9 cellular contexts compared by ENCODE assay signal in genomic region chr11:118180300-118180703, GRCh38. TPM values are rescaled to one million over a fixed set of nuclear protein-coding genes. Genes with fewer than 3 reads are reported as not detected.
DNase-seq lines count a peak whose midpoint lies in the region; ATAC-seq and TF ChIP-seq lines count a peak whose summit lies in the region.
"Had no signal": no experiment of that assay in that cellular context is flagged by ENCODE, and none has a peak within 500 bp of the region (broad histone marks: within the 10 kb centered on the region; RNA-seq: fewer than 3 reads in every experiment).

No MANE protein-coding gene starts in this region.

- H3K4me3 ChIP-seq in sigmoid colon, result peak overlapping the region in 2 of 4 donors; percentile 24 to 29
- H3K4me3 ChIP-seq: adrenal gland had no signal

- H3K4me1 Mint-ChIP-seq in HFFc6 (ENCODE audit: low read depth) (peaks cover 5% of the 10 kb centered on the region; the same call in 1 of the 2 replicates), Calu3 (ENCODE audit: low read depth, unreplicated experiment) (peaks cover 7% of the 10 kb centered on the region)

- H3K27ac Mint-ChIP-seq in HFFc6 (no peak overlapping the region), Calu3 (ENCODE audit: unreplicated experiment) (no peak overlapping the region)

- H3K4me1 ChIP-seq in sigmoid colon, result peaks cover 0 to 28% (median 12%) of the 10 kb centered on the region in 4 donors
- H3K4me1 ChIP-seq: adrenal gland had no signal

- H3K27me3 Mint-ChIP-seq in HFFc6 (ENCODE audit: insufficient read depth) (peaks cover 53% of the 10 kb centered on the region), Calu3 (ENCODE audit: unreplicated experiment) (peaks cover 14% of the 10 kb centered on the region)

- H3K27ac ChIP-seq in sigmoid colon, result peak overlapping the region in 3 of 4 donors; percentile 29 to 57 (median 35)
- H3K27ac ChIP-seq: adrenal gland had no signal

- H3K4me3 Mint-ChIP-seq in HFFc6 (no peak overlapping the region), Calu3 (ENCODE audit: low read depth, unreplicated experiment) (no peak overlapping the region)

- H3K36me3 Mint-ChIP-seq in HFFc6 (ENCODE audit: low read depth), result no peaks in the 10 kb centered on the region
- H3K36me3 Mint-ChIP-seq in Calu3 (ENCODE audit: insufficient read depth, unreplicated experiment), result no peaks in the 10 kb centered on the region

- TF ChIP-seq CTCF in sigmoid colon (IDR thresholded peaks at IDR 0.05) (no peak), HFFc6 (IDR thresholded peaks at IDR 0.05) (no peak), Calu3 (IDR thresholded peaks at IDR 0.05; ENCODE audit: unreplicated experiment) (no peak)

- no peaks in the 10 kb centered on the region for H3K27me3 ChIP-seq in sigmoid colon
- H3K27me3 ChIP-seq: adrenal gland had no signal

- CTCF ChIA-PET in HEK293T (lab: Yijun Ruan, JAX) (interaction anchor here (0.7 to 2.6 kb wide), 4 partner anchors 9 to 240 kb away, joined by 3 to 26 read pairs (median 6); no protein-coding TSS in a partner anchor), Calu3 (lab: Charles Lee) (interaction anchor here (1.5 kb wide), 1 partner anchor 9 kb away, joined by 3 read pairs; no protein-coding TSS in a partner anchor)

- no TSS peak for BruUV-seq in Calu3 (replicated peaks; lab: Mats Ljungman, UMichigan)

- intact Hi-C loops in left cardiac atrium (cut with DNase I) (no loop called here), sigmoid colon (cut with DNase I) (no loop called here), Calu3 (cut with micrococcal nuclease; ENCODE audit: unreplicated experiment) (no loop called here)

- WGBS in sigmoid colon, 2 donors, result 41 to 77% methylated on average over 11 of the region's 11 CpGs

- DNase-seq in HEK293T (ENCODE audit: extremely low spot score) (peak; percentile 71), SK-N-DZ (ENCODE audit: low spot score) (peak; percentile 12), left cardiac atrium (peak; percentile 77), sigmoid colon (peak; percentile 84), GM03348 (ENCODE audit: low spot score) (no peak), HFFc6 (no peak), Calu3 (no peak), NCI-H345 (lab: John Stamatoyannopoulos, UW) (no peak)

- no peaks in the 10 kb centered on the region for H3K9me3 Mint-ChIP-seq in HFFc6
- H3K9me3 Mint-ChIP-seq in Calu3 (ENCODE audit: low read depth, unreplicated experiment), result no peaks in the 10 kb centered on the region

- H3K36me3 ChIP-seq in sigmoid colon, result no peaks in the 10 kb centered on the region
- H3K36me3 ChIP-seq: adrenal gland had no signal

- TF ChIP-seq EP300 in sigmoid colon (IDR thresholded peaks at IDR 0.05), result no peak

- TF ChIP-seq POLR2A in sigmoid colon (IDR thresholded peaks at IDR 0.05), result no peak

- ATAC-seq in left cardiac atrium, result peak; percentile 96 to 97

- H3K9me3 ChIP-seq in sigmoid colon, result no peaks in the 10 kb centered on the region
- H3K9me3 ChIP-seq: adrenal gland had no signal

- POLR2A ChIA-PET in HEK293T (lab: Yijun Ruan, JAX), result interaction anchor here (0.9 to 1.1 kb wide), 6 partner anchors 9 to 179 kb away, joined by 3 to 9 read pairs (median 3); partner anchors contain the start of gene UBE4A

TF ChIP-seq in HEK293T, 16 proteins besides CTCF, POLR2A, EP300 and RAD21:
- TF ChIP-seq CTBP1 (IDR thresholded peaks at IDR 0.05; ENCODE audit: borderline replicate concordance), result no peak
- TF ChIP-seq TARDBP (IDR thresholded peaks at IDR 0.05), result no peak
- TF ChIP-seq PKNOX1 (IDR thresholded peaks at IDR 0.05), result 0 out of 2 replicates have a peak, but pooled peaks have one; percentile 29

RNA-seq across cellular contexts. Expression of gene SCN2B, which starts 3.9 kb away (rescaled TPM):
- polyA plus RNA-seq in SK-N-DZ (2014; cell fraction: cytosol; rRNA removed), result not detected in 2 replicates
- not detected in 2 replicates for polyA plus RNA-seq in SK-N-DZ (2014; cell fraction: nucleus; rRNA removed)
- 10 to 100 TPM in 1 of 2 donors, 1 to 10 TPM in 1; 3.3 to 10.1 TPM for total RNA-seq in left cardiac atrium
- total RNA-seq in sigmoid colon, result 1 to 10 TPM in 3 of 4 donors, under 1 TPM in 1; 0.95 to 1.7 (median 1.2) TPM
- under 1 TPM; 0.23 to 0.74 (median 0.60) TPM for polyA plus RNA-seq in sigmoid colon
- total RNA-seq in HFFc6 (2021; fragmentation: NEBNext Ultra II Directional; extraction: Animal tissue kit (Norgen Biotek cat#: 25700)), result not detected
- total RNA-seq in Calu3 (2022), result not detected in 2 replicates

RNA-seq across cellular contexts. Expression of gene SCN4B, which starts 27.7 kb away (rescaled TPM):
- not detected in 2 replicates for polyA plus RNA-seq in SK-N-DZ (2014; cell fraction: cytosol; rRNA removed)
- polyA plus RNA-seq in SK-N-DZ (2014; cell fraction: nucleus; rRNA removed), result not detected in 2 replicates
- total RNA-seq in left cardiac atrium (10 to 100 TPM in 1 of 2 donors, 1 to 10 TPM in 1; 5.9 to 11.3 TPM), sigmoid colon (1 to 10 TPM; 1.3 to 2.2 (median 1.5) TPM), Calu3 (2022) (not detected in 2 replicates)
- 1 to 10 TPM in 2 of 3 donors, under 1 TPM in 1; 0.92 to 1.3 (median 1.2) TPM for polyA plus RNA-seq in sigmoid colon
- total RNA-seq in HFFc6 (2021; fragmentation: NEBNext Ultra II Directional; extraction: Animal tissue kit (Norgen Biotek cat#: 25700)), result under 1 TPM in 2 of 6 experiments, not detected in 4; 0.07 to 0.10 TPM

RNA-seq across cellular contexts. Expression of gene JAML, which starts 44.5 kb away (rescaled TPM):
- polyA plus RNA-seq in SK-N-DZ (2014; cell fraction: cytosol; rRNA removed), result not detected in 2 replicates
- not detected in 2 replicates for polyA plus RNA-seq in SK-N-DZ (2014; cell fraction: nucleus; rRNA removed)
- 1 to 10 TPM; 2.5 to 5.3 TPM for total RNA-seq in left cardiac atrium
- 1 to 10 TPM; 3.3 to 6.1 (median 5.6) TPM for total RNA-seq in sigmoid colon
- 10 to 100 TPM in 2 of 3 donors, 1 to 10 TPM in 1; 9.0 to 35.1 (median 16.5) TPM for polyA plus RNA-seq in sigmoid colon
- not detected for total RNA-seq in HFFc6 (2021; fragmentation: NEBNext Ultra II Directional; extraction: Animal tissue kit (Norgen Biotek cat#: 25700))
- 0.07 TPM in 1 of 2 replicates, not detected in the other for total RNA-seq in Calu3 (2022)

Comparison
In these comparisons a context has a peak if more than half of its experiments do, and no peak if none do; other contexts are left out.
1. DNase-seq: peak in HEK293T (single experiment), SK-N-DZ (single experiment), left cardiac atrium (single experiment) and sigmoid colon (single experiment); none in GM03348 (single experiment), HFFc6 (single experiment), Calu3 (single experiment) and NCI-H345 (single experiment).